Comparison of ENCODE assay signal across 26 cellular contexts in the genomic region with DNA sequence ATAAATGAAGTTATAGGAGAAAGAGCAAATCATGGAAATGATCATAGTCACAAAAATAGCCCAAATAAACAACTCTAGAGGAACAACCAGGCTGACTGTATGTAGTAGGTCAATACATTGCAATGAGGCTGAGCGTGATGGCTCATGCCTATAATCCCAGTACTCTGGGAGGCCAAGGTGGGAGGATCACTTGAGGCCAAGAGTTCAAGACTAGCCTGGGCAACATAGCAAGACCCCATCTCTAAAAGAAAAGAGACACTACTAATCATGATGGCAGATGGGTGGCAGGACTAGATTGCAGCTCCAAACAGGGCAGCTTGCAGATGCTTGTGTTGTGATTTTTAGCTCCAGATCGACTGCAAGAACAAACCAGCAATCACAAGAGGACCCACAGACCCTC.
"Had no signal": no experiment of that assay in that cellular context is flagged by ENCODE, and none has a peak within 500 bp of the region (broad histone marks: within the 10 kb centered on the region; RNA-seq: fewer than 3 reads in every experiment).

No MANE protein-coding gene starts in this region.

- H3K27ac ChIP-seq: body of pancreas, foreskin keratinocyte, left lung, sigmoid colon, thoracic aorta, vagina had no signal

- H3K4me2 ChIP-seq: smooth muscle cell had no signal

- H3K4me1 ChIP-seq: body of pancreas, foreskin keratinocyte, left lung, sigmoid colon, vagina had no signal

- ATAC-seq: activated naive CD8-positive, alpha-beta T cell treated with anti-CD3 and anti-CD28 coated beads, Interleukin-2, amount 50 U/mL, for 24 hours; body of pancreas; left lung; T-cell had no signal

- H3K4me3 Mint-ChIP-seq: activated naive CD8-positive, alpha-beta T cell treated with anti-CD3 and anti-CD28 coated beads, Interleukin-2, amount 50 U/mL, for 24 hours; immature natural killer cell; naive B cell; neural crest cell; T-cell; type B pancreatic cell had no signal

- H3K27ac Mint-ChIP-seq: activated naive CD8-positive, alpha-beta T cell treated with anti-CD3 and anti-CD28 coated beads, Interleukin-2, amount 50 U/mL, for 24 hours; immature natural killer cell; naive B cell; T-cell; type B pancreatic cell had no signal

- H3K4me1 Mint-ChIP-seq: activated naive CD8-positive, alpha-beta T cell treated with anti-CD3 and anti-CD28 coated beads, Interleukin-2, amount 50 U/mL, for 24 hours; immature natural killer cell had no signal

- H3K9me3 ChIP-seq: body of pancreas, left lung, sigmoid colon, thoracic aorta, vagina had no signal

- H3K27me3 ChIP-seq: body of pancreas, foreskin keratinocyte, left lung, sigmoid colon, vagina had no signal

- H3K36me3 ChIP-seq: thoracic aorta had no signal

- H3K9me3 Mint-ChIP-seq: activated naive CD8-positive, alpha-beta T cell treated with anti-CD3 and anti-CD28 coated beads, Interleukin-2, amount 50 U/mL, for 24 hours; activated T-helper 2 cell treated with anti-CD3 and anti-CD28 coated beads, Interferon-gamma antibody, Interleukin-2, Interleukin-4, amounts not matched to agents 10 μg/mL and 5 μg/mL and 100 μg/mL, durations not matched to agents 14 hours and 24 hours and 36 hours; immature natural killer cell; naive B cell; T-cell; type B pancreatic cell had no signal

- DNase-seq: activated naive CD4-positive, alpha-beta T cell; activated naive CD8-positive, alpha-beta T cell treated with anti-CD3 and anti-CD28 coated beads, Interleukin-2, amount 50 U/mL, for 24 hours; anterior cingulate cortex; body of pancreas; caudate nucleus; dermis blood vessel endothelial cell; effector CD8-positive, alpha-beta T cell; foreskin keratinocyte; immature natural killer cell; kidney glomerular epithelial cell; left lung; naive B cell; occipital lobe; posterior cingulate gyrus; sigmoid colon; stimulated activated CD4-positive, alpha-beta T cell treated with anti-CD3 and anti-CD28 coated beads, Interleukin-15, amount 100 ng/mL, for 24 hours; stimulated activated naive CD4-positive, alpha-beta T cell treated with Interleukin-2 at 50 U/mL for 16 hours; T-cell; T-helper 9 cell had no signal

- H3K4me3 ChIP-seq: body of pancreas, left lung, lung, sigmoid colon, smooth muscle cell, thoracic aorta, vagina had no signal

- H3K27me3 Mint-ChIP-seq: activated naive CD8-positive, alpha-beta T cell treated with anti-CD3 and anti-CD28 coated beads, Interleukin-2, amount 50 U/mL, for 24 hours; naive B cell; T-cell; type B pancreatic cell had no signal
